ENCODE assay signal across 20 cellular contexts in the genomic region with DNA sequence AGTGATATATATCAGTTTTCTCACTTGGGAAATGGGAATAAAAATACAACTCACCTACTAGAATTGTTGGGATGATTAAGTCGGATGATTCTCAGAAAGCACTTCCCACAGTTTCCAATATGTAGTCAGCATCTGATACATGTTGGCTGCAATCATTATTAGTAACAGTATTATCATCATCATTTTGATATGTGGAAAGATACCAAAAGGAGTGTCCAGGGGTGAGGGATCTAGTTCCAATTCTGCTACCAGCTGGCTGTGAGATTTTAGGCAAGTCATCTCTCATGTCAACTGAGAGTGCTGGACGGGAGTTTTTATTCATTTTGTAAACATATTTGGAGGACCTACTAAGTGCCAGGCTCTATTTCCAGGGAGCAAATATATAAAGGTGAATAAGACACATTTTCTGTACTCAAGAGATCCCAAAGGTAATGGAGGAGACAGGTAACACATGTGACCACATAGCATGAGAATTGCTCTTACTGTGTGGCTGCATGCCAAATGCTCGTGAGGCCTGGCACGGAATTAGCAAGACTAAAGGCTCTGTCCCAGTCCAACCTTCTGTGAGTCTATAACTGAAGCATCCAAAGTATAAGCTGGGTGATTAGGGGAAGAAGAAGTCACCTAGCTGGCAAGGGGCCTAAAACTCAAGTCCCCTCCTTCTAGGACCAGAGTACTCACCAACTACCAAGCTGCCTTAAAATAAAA.
DNase-seq lines count a peak whose midpoint lies in the region; ATAC-seq and TF ChIP-seq lines count a peak whose summit lies in the region.
"Had no signal": no experiment of that assay in that cellular context is flagged by ENCODE, and none has a peak within 500 bp of the region (broad histone marks: within the 10 kb centered on the region; RNA-seq: fewer than 3 reads in every experiment).

No MANE protein-coding gene starts in this region.

- H3K4me1 ChIP-seq in esophagus muscularis mucosa (peaks cover 0 to 13% (median 5%) of the 10 kb centered on the region in 4 donors), aorta (ENCODE audit: control insufficient read depth in 1 of 2, insufficient read depth in 2 of 2, low read length in 2 of 2) (peaks cover 19 to 23% of the 10 kb centered on the region in 2 donors)
- H3K4me1 ChIP-seq: suprapubic skin had no signal

- H3K36me3 ChIP-seq in esophagus muscularis mucosa (no peaks in the 10 kb centered on the region), aorta (ENCODE audit: control insufficient read depth in 1 of 2, insufficient read depth in 2 of 2, low read length in 1 of 2) (no peaks in the 10 kb centered on the region)
- H3K36me3 ChIP-seq: suprapubic skin had no signal

- POLR2A ChIA-PET in activated CD8-positive, alpha-beta T cell treated with anti-CD3 and anti-CD28 coated beads for 36 hours (lab: Charles Lee), result no interaction called here

- no peaks in the 10 kb centered on the region for H3K36me3 Mint-ChIP-seq in activated CD8-positive, alpha-beta T cell treated with anti-CD3 and anti-CD28 coated beads for 36 hours (ENCODE audit: low read depth)
- H3K36me3 Mint-ChIP-seq: activated naive CD8-positive, alpha-beta T cell treated with anti-CD3 and anti-CD28 coated beads for 36 hours had no signal

- no peaks in the 10 kb centered on the region for H3K4me1 Mint-ChIP-seq in activated CD8-positive, alpha-beta T cell treated with anti-CD3 and anti-CD28 coated beads for 36 hours (ENCODE audit: low read depth)
- H3K4me1 Mint-ChIP-seq: activated naive CD8-positive, alpha-beta T cell treated with anti-CD3 and anti-CD28 coated beads for 36 hours had no signal

- H3K27ac Mint-ChIP-seq in activated CD8-positive, alpha-beta T cell treated with anti-CD3 and anti-CD28 coated beads for 36 hours, result no peak overlapping the region
- H3K27ac Mint-ChIP-seq: activated naive CD8-positive, alpha-beta T cell treated with anti-CD3 and anti-CD28 coated beads for 36 hours had no signal

- no peaks in the 10 kb centered on the region for H3K9me3 ChIP-seq in esophagus muscularis mucosa
- no peaks in the 10 kb centered on the region for H3K9me3 ChIP-seq in aorta (ENCODE audit: control insufficient read depth, low read length)
- H3K9me3 ChIP-seq: suprapubic skin had no signal

- H3K4me3 Mint-ChIP-seq in activated CD8-positive, alpha-beta T cell treated with anti-CD3 and anti-CD28 coated beads for 36 hours, result no peak overlapping the region
- H3K4me3 Mint-ChIP-seq: activated naive CD8-positive, alpha-beta T cell treated with anti-CD3 and anti-CD28 coated beads for 36 hours had no signal

- peak; percentile 55 for ATAC-seq in left ventricle myocardium superior
- no peak for ATAC-seq in aorta (ENCODE audit: low FRiP score)
- ATAC-seq in HG02973 (IDR thresholded peaks at IDR 0.05; ENCODE audit: unreplicated experiment), result no peak
- ATAC-seq in activated CD8-positive, alpha-beta T cell treated with anti-CD3 and anti-CD28 coated beads for 36 hours, result no peak
- ATAC-seq: esophagus mucosa, HCT116 had no signal

- no peak for TF ChIP-seq EP300 in esophagus muscularis mucosa (IDR thresholded peaks at IDR 0.05)

- no peak for TF ChIP-seq POLR2A in esophagus muscularis mucosa (IDR thresholded peaks at IDR 0.05; ENCODE audit: low read depth)

- WGBS in esophagus muscularis mucosa, result 52% methylated on average over 4 of the region's 4 CpGs
- WGBS in aorta, 2 donors, result 48 to 57% methylated on average over 4 of the region's 4 CpGs

- CTCF ChIA-PET in activated CD8-positive, alpha-beta T cell treated with anti-CD3 and anti-CD28 coated beads for 36 hours (lab: Charles Lee), result no interaction called here

- peaks cover 1% of the 10 kb centered on the region for H3K9me3 Mint-ChIP-seq in activated CD8-positive, alpha-beta T cell treated with anti-CD3 and anti-CD28 coated beads for 36 hours
- H3K9me3 Mint-ChIP-seq: activated naive CD8-positive, alpha-beta T cell treated with anti-CD3 and anti-CD28 coated beads for 36 hours had no signal

- no peak for TF ChIP-seq CTCF in esophagus muscularis mucosa (IDR thresholded peaks at IDR 0.05)
- no peak for TF ChIP-seq CTCF in activated CD8-positive, alpha-beta T cell treated with anti-CD3 and anti-CD28 coated beads for 36 hours (IDR thresholded peaks at IDR 0.05)

- DNase-seq in left ventricle myocardium superior, result peak; percentile 40
- no peak for DNase-seq in cardiac septum (ENCODE audit: low spot score)
- DNase-seq in NCI-H69 (lab: John Stamatoyannopoulos, UW), result peak; percentile 56
- peak; percentile 70 for DNase-seq in esophagus muscularis mucosa (ENCODE audit: extremely low spot score)
- no peak for DNase-seq in aorta
- DNase-seq in NK-92 (lab: John Stamatoyannopoulos, UW; ENCODE audit: unreplicated experiment), result no peak
- no peak for DNase-seq in activated CD8-positive, alpha-beta T cell treated with anti-CD3 and anti-CD28 coated beads for 36 hours
- DNase-seq: activated CD4-positive, CD25-positive, alpha-beta regulatory T cell treated with anti-CD3 and anti-CD28 coated beads, Interleukin-2, amount 50 U/mL, for 72 hours; activated naive CD8-positive, alpha-beta T cell treated with anti-CD3 and anti-CD28 coated beads for 36 hours; dorsolateral prefrontal cortex; glutamatergic neuron; NCI-H2107; RPMI8226; stimulated activated CD4-positive, alpha-beta T cell treated with anti-CD3 and anti-CD28 coated beads, Interleukin-15, amount 100 ng/mL, for 24 hours had no signal

- no peak overlapping the region for H3K27ac ChIP-seq in esophagus muscularis mucosa (replicated peaks in 1 of 4)
- H3K27ac ChIP-seq in aorta (ENCODE audit: low read depth in 1 of 2, low read length in 2 of 2), result peak overlapping the region; percentile 39 to 61
- H3K27ac ChIP-seq: C4-2B, HL-60, suprapubic skin had no signal

- H3K27me3 ChIP-seq in esophagus muscularis mucosa (no peaks in the 10 kb centered on the region), aorta (ENCODE audit: control insufficient read depth in 1 of 2, insufficient read depth in 2 of 2, low read length in 1 of 2) (no peaks in the 10 kb centered on the region)
- H3K27me3 ChIP-seq: dorsolateral prefrontal cortex, suprapubic skin had no signal

- H3K4me3 ChIP-seq in esophagus muscularis mucosa, result no peak overlapping the region
- H3K4me3 ChIP-seq in aorta (ENCODE audit: low read length in 2 of 2), result no peak overlapping the region
- H3K4me3 ChIP-seq: dorsolateral prefrontal cortex, suprapubic skin had no signal

- H3K27me3 Mint-ChIP-seq in activated CD8-positive, alpha-beta T cell treated with anti-CD3 and anti-CD28 coated beads for 36 hours, result no peaks in the 10 kb centered on the region
- H3K27me3 Mint-ChIP-seq: activated naive CD8-positive, alpha-beta T cell treated with anti-CD3 and anti-CD28 coated beads for 36 hours had no signal

- intact Hi-C loops in left ventricle myocardium superior (cut with micrococcal nuclease) (no loop called here), cardiac septum (cut with DNase I) (no loop called here), esophagus muscularis mucosa (cut with DNase I) (no loop called here), aorta (cut with DNase I) (loop anchor here in 1 of 2 donors (10.0 kb wide), 2 partner anchors 179 to 331 kb away; no protein-coding TSS in a partner anchor)
- intact Hi-C loops in activated CD8-positive, alpha-beta T cell treated with anti-CD3 and anti-CD28 coated beads for 36 hours (cut with micrococcal nuclease), result no loop called here

Comparison
In these comparisons a context has a peak if more than half of its experiments do, and no peak if none do; other contexts are left out.
1. DNase-seq: peak in left ventricle myocardium superior (single experiment), NCI-H69 (single experiment) and esophagus muscularis mucosa (single experiment); none in cardiac septum (single experiment), aorta (0 of 2), NK-92 (single experiment) and activated CD8-positive, alpha-beta T cell treated with anti-CD3 and anti-CD28 coated beads for 36 hours (single experiment).
2. H3K27ac ChIP-seq: peak in aorta (2 of 2); none in esophagus muscularis mucosa (0 of 4).